Comparison of ENCODE assay signal across 9 cellular contexts in genomic region chr12:121576851-121577391, GRCh38. TPM values are rescaled to one million over a fixed set of nuclear protein-coding genes. Genes with fewer than 3 reads are reported as not detected.
DNase-seq lines count a peak whose midpoint lies in the region; ATAC-seq and TF ChIP-seq lines count a peak whose summit lies in the region.
"Had no signal": no experiment of that assay in that cellular context is flagged by ENCODE, and none has a peak within 500 bp of the region (broad histone marks: within the 10 kb centered on the region; RNA-seq: fewer than 3 reads in every experiment).

No MANE protein-coding gene starts in this region.

- H4K20me1 ChIP-seq in DOHH2 (ENCODE audit: control insufficient read depth, insufficient read depth, low read depth, low read length) (no peaks in the 10 kb centered on the region), OCI-LY3 (ENCODE audit: insufficient read depth, low read length) (no peaks in the 10 kb centered on the region)

- H3K4me1 Mint-ChIP-seq in effector memory CD8-positive, alpha-beta T cell (ENCODE audit: low read depth in 2 of 2) = peaks cover 22 to 37% of the 10 kb centered on the region in 2 donors

- H3K4me2 ChIP-seq in DOHH2 (ENCODE audit: low read length) = peak overlapping the region; percentile 80; the same call in 1 of the 2 replicates
- peak overlapping the region; percentile 96 for H3K4me2 ChIP-seq in OCI-LY3 (ENCODE audit: low read length)

- no peak for ATAC-seq in effector memory CD8-positive, alpha-beta T cell (replicated peaks)
- ATAC-seq in omental fat pad (ENCODE audit: low FRiP score) (peak; percentile 18), HG02610 (IDR thresholded peaks at IDR 0.05; ENCODE audit: unreplicated experiment) (no peak)

- H3K36me3 ChIP-seq in DOHH2 (ENCODE audit: control insufficient read depth, low read length) = peaks cover 25% of the 10 kb centered on the region
- peaks cover 45% of the 10 kb centered on the region for H3K36me3 ChIP-seq in OCI-LY3 (replicated peaks; ENCODE audit: low read depth, low read length)

- peaks cover 31% of the 10 kb centered on the region for H3K4me1 ChIP-seq in DOHH2 (ENCODE audit: control insufficient read depth, low read length)
- peaks cover 21% of the 10 kb centered on the region for H3K4me1 ChIP-seq in OCI-LY3 (ENCODE audit: low read length)

- no peak overlapping the region for H2AFZ ChIP-seq in OCI-LY3 (ENCODE audit: low read depth, low read length)

- no peaks in the 10 kb centered on the region for H3K9me2 ChIP-seq in DOHH2 (replicated peaks; ENCODE audit: control insufficient read depth, low read length)

- no peak overlapping the region for H3K27ac ChIP-seq in DOHH2 (ENCODE audit: low read depth, low read length)
- peak overlapping the region; percentile 84 for H3K27ac ChIP-seq in OCI-LY3 (ENCODE audit: low read length)

- no peak for DNase-seq in effector memory CD8-positive, alpha-beta T cell
- no peak for DNase-seq in omental fat pad (ENCODE audit: low spot score)
- no peak for DNase-seq in NCI-H1694 (lab: John Stamatoyannopoulos, UW)
- DNase-seq in GM19240 (ENCODE audit: insufficient read length, low spot score) = no peak
- no peak for DNase-seq in NAMALWA (ENCODE audit: low spot score)
- DNase-seq: left cardiac atrium had no signal

- peak overlapping the region; percentile 87 for H3K9ac ChIP-seq in OCI-LY3 (ENCODE audit: low read length)

- H3K9me3 ChIP-seq in DOHH2 (ENCODE audit: control insufficient read depth, insufficient read depth, low read length) (no peaks in the 10 kb centered on the region), OCI-LY3 (ENCODE audit: insufficient read depth, low read length) (no peaks in the 10 kb centered on the region)

- H3K27ac Mint-ChIP-seq in effector memory CD8-positive, alpha-beta T cell = peak overlapping the region; percentile 86 to 94

- peak overlapping the region; percentile 60 to 63 for H3K4me3 Mint-ChIP-seq in effector memory CD8-positive, alpha-beta T cell

- no peaks in the 10 kb centered on the region for H3K27me3 ChIP-seq in DOHH2 (ENCODE audit: control insufficient read depth, low read length)
- no peaks in the 10 kb centered on the region for H3K27me3 ChIP-seq in OCI-LY3 (ENCODE audit: low read depth, low read length)

- peaks cover 8% of the 10 kb centered on the region; the same call in 1 of the 2 replicates for H3F3A ChIP-seq in DOHH2 (ENCODE audit: control insufficient read depth, insufficient read depth)

- TF ChIP-seq CTCF in DOHH2 (IDR thresholded peaks at IDR 0.05; ENCODE audit: low read depth, low read length, poor library complexity, severe bottlenecking) (no peak), OCI-LY3 (IDR thresholded peaks at IDR 0.05; ENCODE audit: low read depth, low read length) (no peak), omental fat pad (IDR thresholded peaks at IDR 0.05) (no peak)

- H3K36me3 Mint-ChIP-seq in effector memory CD8-positive, alpha-beta T cell (ENCODE audit: insufficient read depth) = peaks cover 49% of the 10 kb centered on the region

- H3K79me2 ChIP-seq in DOHH2 (ENCODE audit: control insufficient read depth, low read length) (peaks cover 5% of the 10 kb centered on the region), OCI-LY3 (ENCODE audit: low read length) (peaks cover 82% of the 10 kb centered on the region)

- no peaks in the 10 kb centered on the region for H3K27me3 Mint-ChIP-seq in effector memory CD8-positive, alpha-beta T cell

- no peak overlapping the region; the same call in 1 of the 2 replicates for H3K4me3 ChIP-seq in DOHH2 (ENCODE audit: low read length)
- peak overlapping the region; percentile 79 for H3K4me3 ChIP-seq in OCI-LY3 (ENCODE audit: low read length)

- no peaks in the 10 kb centered on the region for H3K9me3 Mint-ChIP-seq in effector memory CD8-positive, alpha-beta T cell

RNA-seq across cellular contexts. Expression of gene KDM2B, which starts 3.9 kb away (rescaled TPM):
- 10 to 100 TPM; 14.8 to 27.0 (median 16.7) TPM for total RNA-seq in omental fat pad

RNA-seq across cellular contexts. Expression of gene ORAI1, which starts 49.4 kb away (rescaled TPM):
- 10 to 100 TPM in 2 of 4 donors, 1 to 10 TPM in 2; 6.8 to 15.4 (median 10.7) TPM for total RNA-seq in omental fat pad
